Comparison of ENCODE assay signal across 7 cellular contexts in the genomic region with DNA sequence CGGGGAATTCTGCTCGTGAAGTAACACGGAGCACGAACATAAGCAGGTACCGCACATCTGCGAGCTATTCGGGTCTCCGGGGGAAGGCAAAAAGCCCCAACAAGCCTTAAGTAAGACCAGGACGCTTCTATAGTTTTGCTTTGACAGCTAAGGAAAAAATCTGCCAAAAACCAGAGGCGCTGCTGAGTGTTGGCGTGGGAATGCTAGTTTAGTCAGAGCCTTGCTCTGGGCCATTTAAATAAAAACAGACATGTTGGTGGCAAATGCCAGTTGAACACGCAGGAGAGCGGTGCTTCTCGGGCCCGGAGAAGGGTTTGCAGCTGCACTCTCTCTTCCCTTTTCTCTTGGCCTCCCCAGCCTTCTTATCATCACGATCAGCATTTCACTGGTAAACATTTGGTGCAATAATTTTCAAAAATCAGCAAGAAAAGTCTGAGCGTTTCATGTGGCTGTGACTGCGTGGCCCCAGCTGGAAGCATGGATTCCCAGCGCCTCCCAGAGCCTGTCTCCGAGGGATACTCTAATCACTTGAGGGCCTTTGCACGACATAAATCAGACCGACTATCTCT. TPM values are rescaled to one million over a fixed set of nuclear protein-coding genes. Genes with fewer than 3 reads are reported as not detected.
DNase-seq lines count a peak whose midpoint lies in the region; ATAC-seq and TF ChIP-seq lines count a peak whose summit lies in the region.

No MANE protein-coding gene starts in this region.

- no peak for TF ChIP-seq EP300 in gastroesophageal sphincter (IDR thresholded peaks at IDR 0.05)

- TF ChIP-seq POLR2A in gastroesophageal sphincter (IDR thresholded peaks at IDR 0.05), result no peak

- H3K9me3 ChIP-seq in SK-N-MC (ENCODE audit: low read depth, low read length), result no peaks in the 10 kb centered on the region
- no peaks in the 10 kb centered on the region for H3K9me3 ChIP-seq in gastroesophageal sphincter
- H3K9me3 ChIP-seq in SJCRH30 (replicated peaks), result no peaks in the 10 kb centered on the region

- H3K27ac ChIP-seq in SK-N-MC (peak overlapping the region; percentile 96), gastroesophageal sphincter (peak overlapping the region; percentile 94 to 100 (median 97)), SJCRH30 (no peak overlapping the region)

- H3K36me3 ChIP-seq in SK-N-MC (ENCODE audit: insufficient read depth, low read length), result no peaks in the 10 kb centered on the region
- no peaks in the 10 kb centered on the region for H3K36me3 ChIP-seq in gastroesophageal sphincter
- H3K36me3 ChIP-seq in SJCRH30, result no peaks in the 10 kb centered on the region

- no peaks in the 10 kb centered on the region for H3K27me3 ChIP-seq in gastroesophageal sphincter
- peaks cover 82% of the 10 kb centered on the region for H3K27me3 ChIP-seq in SJCRH30

- 5 to 16% methylated on average over 6 to 13 of the region's 22 CpGs for WGBS in gastroesophageal sphincter (ENCODE audit: low coverage in 1 of 2), 2 donors

- H3K9ac ChIP-seq in SK-N-MC (ENCODE audit: insufficient read length), result peak overlapping the region; percentile 51

- TF ChIP-seq CTCF in GM20000 (IDR thresholded peaks at IDR 0.05; ENCODE audit: extremely low read depth, missing control alignments) (no peak), gastroesophageal sphincter (IDR thresholded peaks at IDR 0.05) (no peak)

- H3K4me1 ChIP-seq in gastroesophageal sphincter, result peaks cover 4 to 87% (median 47%) of the 10 kb centered on the region in 3 donors
- H3K4me1 ChIP-seq in SJCRH30, result peaks cover 9% of the 10 kb centered on the region; the same call in 1 of the 2 replicates

- DNase-seq in GM20000 (ENCODE audit: low spot score), result peak; percentile 77
- no peak for DNase-seq in SK-N-MC (ENCODE audit: low read depth, low spot score)
- peak; percentile 71 for DNase-seq in stromal cell of bone marrow (ENCODE audit: low read depth)
- DNase-seq in SJCRH30, result no peak
- DNase-seq in central memory CD4-positive, alpha-beta T cell, result no peak

- H3K4me3 ChIP-seq in SK-N-MC (peak overlapping the region; percentile 53; the same call in 1 of the 2 replicates), gastroesophageal sphincter (peak overlapping the region in 1 of 2 donors; percentile 98), SJCRH30 (no peak overlapping the region)

- peak; percentile 3 for ATAC-seq in gastroesophageal sphincter
- ATAC-seq in HG03571 (IDR thresholded peaks at IDR 0.05; ENCODE audit: unreplicated experiment), result no peak

RNA-seq across cellular contexts. Expression of a gene that starts 6.4 kb away (rescaled TPM):
- 10 to 100 TPM; 31.1 to 72.1 (median 44.0) TPM for total RNA-seq in gastroesophageal sphincter
- 25.8 and 28.5 TPM in 2 replicates for total RNA-seq in SJCRH30 (2014; rRNA removed; shearing (Covaris generic))

Comparison
In these comparisons a context has a peak if more than half of its experiments do, and no peak if none do; other contexts are left out.
1. DNase-seq: peak in GM20000 (single experiment) and stromal cell of bone marrow (single experiment); none in SK-N-MC (single experiment), SJCRH30 (0 of 2) and central memory CD4-positive, alpha-beta T cell (single experiment).